In genomic region chr2:79512442-79513401, GRCh38 we compare ENCODE assay signal across 1 cellular context.
TF ChIP-seq lines count a peak whose summit lies in the region.

TSS of gene CTNNA2 (plus strand) at chr2:79513051.

TF ChIP-seq in HepG2, 621 proteins besides CTCF, POLR2A, EP300 and RAD21 (continued from another document):
- TF ChIP-seq ZNF281 (CRISPR knock-in tag; IDR thresholded peaks at IDR 0.05; ENCODE audit: borderline replicate concordance) (peak; percentile 74; the same call in 1 of the 2 replicates), ADNP (CRISPR knock-in tag; IDR thresholded peaks at IDR 0.05) (no peak), PTBP1 (IDR thresholded peaks at IDR 0.05; ENCODE audit: low read depth, low read length, poor library complexity, severe bottlenecking) (peak; percentile 33), GABPB1 (CRISPR knock-in tag; IDR thresholded peaks at IDR 0.05) (peak; percentile 46; the same call in 1 of the 2 replicates), BATF2 (CRISPR knock-in tag; IDR thresholded peaks at IDR 0.05) (0 out of 2 replicates have a peak, but pooled peaks have one; percentile 45), ZNF124 (CRISPR knock-in tag; IDR thresholded peaks at IDR 0.05) (no peak), TEAD3 (CRISPR knock-in tag; optimal IDR thresholded peaks at IDR 0.05; ENCODE audit: borderline replicate concordance) (no peak), GPN1 (CRISPR knock-in tag; IDR thresholded peaks at IDR 0.05; ENCODE audit: borderline replicate concordance) (no peak), RFX3 (CRISPR knock-in tag; IDR thresholded peaks at IDR 0.05) (peak; percentile 68), PATZ1 (CRISPR knock-in tag; IDR thresholded peaks at IDR 0.05) (peak; percentile 78), ZNF142 (CRISPR knock-in tag; IDR thresholded peaks at IDR 0.05) (peak; percentile 94), PCBP1 (IDR thresholded peaks at IDR 0.05; ENCODE audit: borderline replicate concordance, low read depth, low read length) (0 out of 2 replicates have a peak, but pooled peaks have one; percentile 47), YY1 (IDR thresholded peaks at IDR 0.05; ENCODE audit: insufficient read depth, insufficient replicate concordance, low read depth, low read length) (peak; percentile 9), ZBTB21 (CRISPR knock-in tag; IDR thresholded peaks at IDR 0.05) (no peak), HNRNPK (IDR thresholded peaks at IDR 0.05; ENCODE audit: low read depth, low read length, poor library complexity, severe bottlenecking) (peak; percentile 53), ZNF547 (CRISPR knock-in tag; IDR thresholded peaks at IDR 0.05) (no peak), ZBTB14 (CRISPR knock-in tag; IDR thresholded peaks at IDR 0.05) (peak; percentile 80), XRCC5 (optimal IDR thresholded peaks at IDR 0.05; ENCODE audit: low read length) (peak; percentile 22), REST (IDR thresholded peaks at IDR 0.05; ENCODE audit: borderline replicate concordance in 1 of 2, low read depth in 1 of 2, low read length in 2 of 2) (peak in 1 of 2 experiments; percentile 43; a peak in 2 of 4 replicates), MAX (IDR thresholded peaks at IDR 0.05) (0 out of 2 replicates have a peak, but pooled peaks have one; percentile 7)
